Comparison of ENCODE assay signal across 26 cellular contexts in the genomic region with DNA sequence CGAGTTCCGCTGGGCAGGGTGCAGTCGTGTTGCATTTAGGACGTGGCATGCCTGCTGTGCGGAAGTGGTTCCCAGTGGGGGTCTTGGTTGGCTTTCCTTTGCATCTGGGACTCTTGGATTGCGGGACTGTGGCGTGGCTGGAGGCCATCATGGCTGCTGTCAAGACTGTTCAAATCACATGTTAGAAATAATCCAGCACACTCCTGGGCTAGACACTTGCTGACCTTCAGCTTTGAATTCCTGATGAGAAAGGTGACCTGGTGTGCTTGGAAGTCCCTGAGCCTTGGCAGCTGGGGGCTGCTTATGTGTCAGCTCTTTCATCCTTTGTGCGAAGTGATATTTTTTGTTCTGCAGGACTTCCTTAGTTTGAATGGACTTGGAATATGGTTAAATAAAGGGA.
"Had no signal": no experiment of that assay in that cellular context is flagged by ENCODE, and none has a peak within 500 bp of the region (broad histone marks: within the 10 kb centered on the region; RNA-seq: fewer than 3 reads in every experiment).

No MANE protein-coding gene starts in this region.

- H3K9me3 Mint-ChIP-seq: natural killer cell treated with Interleukin-12 subunit alpha and Interleukin-12 subunit beta and Interleukin-15 and Interleukin-18, amount 100 ng/mL, for 72 hours had no signal

- H3K9me3 ChIP-seq: adrenal gland, body of pancreas, right lobe of liver, thoracic aorta, upper lobe of left lung, vagina had no signal

- H3K27me3 ChIP-seq: adrenal gland, body of pancreas, gastroesophageal sphincter, right lobe of liver, upper lobe of left lung, vagina had no signal

- H3K27ac Mint-ChIP-seq: activated CD4-positive, alpha-beta T cell treated with anti-CD3 and anti-CD28 coated beads for 36 hours; activated CD8-positive, alpha-beta memory T cell treated with anti-CD3 and anti-CD28 coated beads, Interleukin-2, amount 10 ng/mL, durations not matched to agents 7 days and 5 days; activated CD8-positive, alpha-beta T cell treated with anti-CD3 and anti-CD28 coated beads, Interleukin-2, amount 10 ng/mL, durations not matched to agents 7 days and 5 days; activated naive CD8-positive, alpha-beta T cell treated with anti-CD3 and anti-CD28 coated beads for 36 hours; immature natural killer cell; natural killer cell treated with Interleukin-12 subunit alpha and Interleukin-12 subunit beta and Interleukin-15 and Interleukin-18, amount 100 ng/mL, for 72 hours; stimulated activated naive CD8-positive, alpha-beta T cell treated with anti-CD3 and anti-CD28 coated beads, Interleukin-15, Interleukin-2, amounts not matched to agents 100 ng/mL and 50 ng/mL, for 24 hours; T-helper 1 cell treated with Interleukin-12 subunit alpha and Interleukin-12 subunit beta and Interleukin-4 antibody, amounts not matched to agents 30 μg/mL and 1 μg/mL, for 36 hours had no signal

- DNase-seq: activated CD4-positive, alpha-beta T cell treated with anti-CD3 and anti-CD28 coated beads for 36 hours; activated CD8-positive, alpha-beta memory T cell treated with anti-CD3 and anti-CD28 coated beads, Interleukin-2, amount 10 ng/mL, durations not matched to agents 7 days and 5 days; activated CD8-positive, alpha-beta T cell treated with anti-CD3 and anti-CD28 coated beads, Interleukin-2, amount 10 ng/mL, durations not matched to agents 7 days and 5 days; activated naive CD4-positive, alpha-beta T cell; activated naive CD8-positive, alpha-beta T cell treated with anti-CD3 and anti-CD28 coated beads for 36 hours; activated T-cell treated with anti-CD3 and anti-CD28 coated beads, Interleukin-2, amount 50 U/mL, for 48 hours; adrenal gland; aorta; body of pancreas; caudate nucleus; cortex of kidney; hypothalamus; immature natural killer cell; kidney; lower lobe of right lung; mesenchymal stem cell; right lobe of liver; stimulated activated CD4-positive, alpha-beta T cell treated with anti-CD3 and anti-CD28 coated beads, Interleukin-4, amount 100 ng/mL, for 1 hour; T1000 had no signal

- H3K4me1 ChIP-seq: right lobe of liver had no signal

- H3K27me3 Mint-ChIP-seq: activated CD4-positive, alpha-beta T cell treated with anti-CD3 and anti-CD28 coated beads for 36 hours; activated CD8-positive, alpha-beta memory T cell treated with anti-CD3 and anti-CD28 coated beads, Interleukin-2, amount 10 ng/mL, durations not matched to agents 7 days and 5 days; activated naive CD8-positive, alpha-beta T cell treated with anti-CD3 and anti-CD28 coated beads for 36 hours; natural killer cell treated with Interleukin-12 subunit alpha and Interleukin-12 subunit beta and Interleukin-15 and Interleukin-18, amount 100 ng/mL, for 72 hours; stimulated activated naive CD8-positive, alpha-beta T cell treated with anti-CD3 and anti-CD28 coated beads, Interleukin-15, Interleukin-2, amounts not matched to agents 100 ng/mL and 50 ng/mL, for 24 hours had no signal

- H3K27ac ChIP-seq: adrenal gland, gastroesophageal sphincter, lower lobe of right lung, right lobe of liver, thoracic aorta, upper lobe of left lung, vagina had no signal

- H3K4me3 ChIP-seq: adrenal gland, body of pancreas, gastroesophageal sphincter, lower lobe of right lung, right lobe of liver, thoracic aorta, upper lobe of left lung, vagina had no signal

- ATAC-seq: activated CD4-positive, alpha-beta T cell treated with anti-CD3 and anti-CD28 coated beads for 36 hours; activated CD8-positive, alpha-beta memory T cell treated with anti-CD3 and anti-CD28 coated beads, Interleukin-2, amount 10 ng/mL, durations not matched to agents 7 days and 5 days; activated CD8-positive, alpha-beta T cell treated with anti-CD3 and anti-CD28 coated beads, Interleukin-2, amount 10 ng/mL, durations not matched to agents 7 days and 5 days; body of pancreas; gastroesophageal sphincter; lower lobe of right lung; natural killer cell treated with Interleukin-12 subunit alpha and Interleukin-12 subunit beta and Interleukin-15 and Interleukin-18, amount 100 ng/mL, for 72 hours; right lobe of liver had no signal

- H3K4me3 Mint-ChIP-seq: activated CD4-positive, alpha-beta T cell treated with anti-CD3 and anti-CD28 coated beads for 36 hours; activated CD8-positive, alpha-beta memory T cell treated with anti-CD3 and anti-CD28 coated beads, Interleukin-2, amount 10 ng/mL, durations not matched to agents 7 days and 5 days; activated CD8-positive, alpha-beta T cell treated with anti-CD3 and anti-CD28 coated beads, Interleukin-2, amount 10 ng/mL, durations not matched to agents 7 days and 5 days; activated naive CD8-positive, alpha-beta T cell treated with anti-CD3 and anti-CD28 coated beads for 36 hours; immature natural killer cell; natural killer cell treated with Interleukin-12 subunit alpha and Interleukin-12 subunit beta and Interleukin-15 and Interleukin-18, amount 100 ng/mL, for 72 hours; stimulated activated naive CD8-positive, alpha-beta T cell treated with anti-CD3 and anti-CD28 coated beads, Interleukin-15, Interleukin-2, amounts not matched to agents 100 ng/mL and 50 ng/mL, for 24 hours; T-helper 1 cell treated with Interleukin-12 subunit alpha and Interleukin-12 subunit beta and Interleukin-4 antibody, amounts not matched to agents 30 μg/mL and 1 μg/mL, for 36 hours had no signal

- H3K36me3 ChIP-seq: right lobe of liver, vagina had no signal
